1 cellular context compared by ENCODE assay signal in genomic region chr21:43919871-43920801, GRCh38.
TF ChIP-seq lines count a peak whose summit lies in the region.

No MANE protein-coding gene starts in this region.

TF ChIP-seq in HEK293, 187 proteins besides CTCF, POLR2A, EP300 and RAD21 (continued from another document):
- TF ChIP-seq, protein P1, sequence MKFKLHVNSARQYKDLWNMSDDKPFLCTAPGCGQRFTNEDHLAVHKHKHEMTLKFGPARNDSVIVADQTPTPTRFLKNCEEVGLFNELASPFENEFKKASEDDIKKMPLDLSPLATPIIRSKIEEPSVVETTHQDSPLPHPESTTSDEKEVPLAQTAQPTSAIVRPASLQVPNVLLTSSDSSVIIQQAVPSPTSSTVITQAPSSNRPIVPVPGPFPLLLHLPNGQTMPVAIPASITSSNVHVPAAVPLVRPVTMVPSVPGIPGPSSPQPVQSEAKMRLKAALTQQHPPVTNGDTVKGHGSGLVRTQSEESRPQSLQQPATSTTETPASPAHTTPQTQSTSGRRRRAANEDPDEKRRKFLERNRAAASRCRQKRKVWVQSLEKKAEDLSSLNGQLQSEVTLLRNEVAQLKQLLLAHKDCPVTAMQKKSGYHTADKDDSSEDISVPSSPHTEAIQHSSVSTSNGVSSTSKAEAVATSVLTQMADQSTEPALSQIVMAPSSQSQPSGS (tag by site-specific recombination; IDR thresholded peaks at IDR 0.05; ENCODE audit: low read depth) = peak; percentile 76; the same call in 1 of the 2 replicates
- TF ChIP-seq KLF9 (tag by site-specific recombination; IDR thresholded peaks at IDR 0.05; ENCODE audit: low read depth) (no peak), ZNF549 (tag by site-specific recombination; IDR thresholded peaks at IDR 0.05) (no peak), GLIS1 (tag by site-specific recombination; IDR thresholded peaks at IDR 0.05) (peak; percentile 71), ZNF521 (tag by site-specific recombination; IDR thresholded peaks at IDR 0.05) (no peak), KLF17 (tag by site-specific recombination; IDR thresholded peaks at IDR 0.05) (no peak; the same call in 1 of the 2 replicates), ZSCAN23 (tag by site-specific recombination; IDR thresholded peaks at IDR 0.05) (peak; percentile 49; the same call in 1 of the 2 replicates), ZNF140 (tag by site-specific recombination; IDR thresholded peaks at IDR 0.05) (no peak), ZNF24 (tag by site-specific recombination; IDR thresholded peaks at IDR 0.05) (no peak), ZFP37 (tag by site-specific recombination; IDR thresholded peaks at IDR 0.05) (no peak), ZSCAN5A (tag by site-specific recombination; IDR thresholded peaks at IDR 0.05) (no peak), BCL6B (tag by site-specific recombination; IDR thresholded peaks at IDR 0.05) (no peak), ZNF324 (tag by site-specific recombination; IDR thresholded peaks at IDR 0.05) (0 out of 2 replicates have a peak, but pooled peaks have one; percentile 60), ZFP69B (tag by site-specific recombination; IDR thresholded peaks at IDR 0.05) (no peak), ZNF133 (tag by site-specific recombination; IDR thresholded peaks at IDR 0.05) (no peak), ZNF76 (tag by site-specific recombination; IDR thresholded peaks at IDR 0.05; ENCODE audit: borderline replicate concordance, low read depth) (peak; percentile 55), SP7 (tag by site-specific recombination; IDR thresholded peaks at IDR 0.05) (peak; percentile 77), ZNF311 (tag by site-specific recombination; IDR thresholded peaks at IDR 0.05; ENCODE audit: borderline replicate concordance) (no peak), GLI2 (tag by site-specific recombination; IDR thresholded peaks at IDR 0.05; ENCODE audit: borderline replicate concordance, low read depth) (no peak), ZNF555 (tag by site-specific recombination; conservative IDR thresholded peaks at IDR 0.05) (no peak), ZNF707 (tag by site-specific recombination; IDR thresholded peaks at IDR 0.05) (peak; percentile 37; the same call in 1 of the 2 replicates)
- TF ChIP-seq, protein P2, sequence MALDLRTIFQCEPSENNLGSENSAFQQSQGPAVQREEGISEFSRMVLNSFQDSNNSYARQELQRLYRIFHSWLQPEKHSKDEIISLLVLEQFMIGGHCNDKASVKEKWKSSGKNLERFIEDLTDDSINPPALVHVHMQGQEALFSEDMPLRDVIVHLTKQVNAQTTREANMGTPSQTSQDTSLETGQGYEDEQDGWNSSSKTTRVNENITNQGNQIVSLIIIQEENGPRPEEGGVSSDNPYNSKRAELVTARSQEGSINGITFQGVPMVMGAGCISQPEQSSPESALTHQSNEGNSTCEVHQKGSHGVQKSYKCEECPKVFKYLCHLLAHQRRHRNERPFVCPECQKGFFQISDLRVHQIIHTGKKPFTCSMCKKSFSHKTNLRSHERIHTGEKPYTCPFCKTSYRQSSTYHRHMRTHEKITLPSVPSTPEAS (tag by site-specific recombination; IDR thresholded peaks at IDR 0.05) = peak; percentile 91
- TF ChIP-seq, protein P3, sequence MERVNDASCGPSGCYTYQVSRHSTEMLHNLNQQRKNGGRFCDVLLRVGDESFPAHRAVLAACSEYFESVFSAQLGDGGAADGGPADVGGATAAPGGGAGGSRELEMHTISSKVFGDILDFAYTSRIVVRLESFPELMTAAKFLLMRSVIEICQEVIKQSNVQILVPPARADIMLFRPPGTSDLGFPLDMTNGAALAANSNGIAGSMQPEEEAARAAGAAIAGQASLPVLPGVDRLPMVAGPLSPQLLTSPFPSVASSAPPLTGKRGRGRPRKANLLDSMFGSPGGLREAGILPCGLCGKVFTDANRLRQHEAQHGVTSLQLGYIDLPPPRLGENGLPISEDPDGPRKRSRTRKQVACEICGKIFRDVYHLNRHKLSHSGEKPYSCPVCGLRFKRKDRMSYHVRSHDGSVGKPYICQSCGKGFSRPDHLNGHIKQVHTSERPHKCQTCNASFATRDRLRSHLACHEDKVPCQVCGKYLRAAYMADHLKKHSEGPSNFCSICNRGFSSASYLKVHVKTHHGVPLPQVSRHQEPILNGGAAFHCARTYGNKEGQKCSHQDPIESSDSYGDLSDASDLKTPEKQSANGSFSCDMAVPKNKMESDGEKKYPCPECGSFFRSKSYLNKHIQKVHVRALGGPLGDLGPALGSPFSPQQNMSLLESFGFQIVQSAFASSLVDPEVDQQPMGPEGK (tag by site-specific recombination; IDR thresholded peaks at IDR 0.05) = peak; percentile 59
